In the genomic region with DNA sequence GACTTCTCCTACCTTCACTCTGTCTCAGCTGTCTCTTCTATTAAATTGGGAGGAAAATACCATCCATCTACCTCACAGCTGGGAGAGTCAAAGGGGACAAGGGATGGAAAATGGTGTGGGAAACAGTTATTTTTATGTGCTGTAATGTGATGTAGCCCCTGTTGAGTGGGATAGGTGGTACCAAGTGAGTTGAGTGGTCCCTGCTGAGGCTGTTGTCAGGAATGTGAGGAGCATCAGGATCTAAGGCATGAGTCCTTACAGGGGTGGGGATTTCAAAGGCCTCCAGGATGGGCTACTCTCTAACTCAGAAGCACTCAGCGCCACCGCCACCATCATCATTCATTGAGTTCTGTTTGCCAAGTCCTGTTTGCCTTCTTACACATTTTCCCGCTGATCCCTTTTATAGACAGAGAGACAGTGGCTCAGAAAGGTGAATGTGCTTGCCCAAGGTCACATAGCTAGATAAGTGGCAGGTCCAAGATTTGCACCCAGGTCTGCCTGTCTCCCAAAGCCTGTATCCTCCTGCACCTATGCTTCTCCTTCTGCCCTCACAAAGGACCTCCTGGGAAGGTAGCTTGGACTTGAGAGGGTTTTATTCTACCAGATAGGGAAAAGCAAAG, we compare ENCODE assay signal across 13 cellular contexts. TPM values are rescaled to one million over a fixed set of nuclear protein-coding genes. Genes with fewer than 3 reads are reported as not detected.
DNase-seq lines count a peak whose midpoint lies in the region; ATAC-seq and TF ChIP-seq lines count a peak whose summit lies in the region.
"Had no signal": no experiment of that assay in that cellular context is flagged by ENCODE, and none has a peak within 500 bp of the region (broad histone marks: within the 10 kb centered on the region; RNA-seq: fewer than 3 reads in every experiment).

No MANE protein-coding gene starts in this region.

- H3K9me2 ChIP-seq in PC-3 (replicated peaks; ENCODE audit: low read length) = no peaks in the 10 kb centered on the region

- peaks cover under 1% of the 10 kb centered on the region; the same call in 1 of the 2 replicates for H3K79me2 ChIP-seq in PC-3 (ENCODE audit: low read length)

- CTCF ChIA-PET in PC-3 (lab: Charles Lee) = no interaction called here

- BruUV-seq in PC-3 (replicated peaks; lab: Mats Ljungman, UMichigan) = no TSS peak

- no peak for TF ChIP-seq POLR2A in gastrocnemius medialis (IDR thresholded peaks at IDR 0.05)

- H3F3A ChIP-seq in PC-3 (ENCODE audit: low read length, unreplicated experiment) = no peaks in the 10 kb centered on the region

- no peaks in the 10 kb centered on the region for H3K27me3 ChIP-seq in BLaER1
- H3K27me3 ChIP-seq in SJCRH30 = no peaks in the 10 kb centered on the region
- no peaks in the 10 kb centered on the region for H3K27me3 ChIP-seq in layer of hippocampus (ENCODE audit: control insufficient read depth, insufficient read depth, low read length)
- no peaks in the 10 kb centered on the region for H3K27me3 ChIP-seq in gastrocnemius medialis
- no peaks in the 10 kb centered on the region for H3K27me3 ChIP-seq in PC-3 (ENCODE audit: low read length)

- POLR2A ChIA-PET in PC-3 (lab: Charles Lee; ENCODE audit: unreplicated experiment) = interaction anchor here (0.8 kb wide), 1 partner anchor 9 kb away, joined by 4 read pairs; no protein-coding TSS in a partner anchor

- intact Hi-C loops in gastrocnemius medialis (cut with DNase I; ENCODE audit: low total_unique reads) = loop anchor here (2.0 to 5.0 kb wide), 2 partner anchors 17 to 128 kb away; a partner anchor contains a TSS
- intact Hi-C loops in PC-3 (cut with micrococcal nuclease) = no loop called here

- H3K27ac ChIP-seq in BLaER1 (0 out of 2 replicates have a peak overlapping the region, but pooled peaks have one; percentile 19), SJCRH30 (peak overlapping the region; percentile 99), layer of hippocampus (ENCODE audit: low read depth, low read length) (peak overlapping the region; percentile 80), gastrocnemius medialis (peak overlapping the region; percentile 88 to 90 (median 89)), PC-3 (ENCODE audit: low read length) (no peak overlapping the region)
- H3K27ac ChIP-seq: PC-9 had no signal

- no peak for ATAC-seq in gastrocnemius medialis
- ATAC-seq in activated CD4-positive, CD25-positive, alpha-beta regulatory T cell treated with anti-CD3 and anti-CD28 coated beads, Interleukin-2, amount 50 U/mL, for 24 hours = no peak
- no peak for ATAC-seq in HG03378 (IDR thresholded peaks at IDR 0.05; ENCODE audit: unreplicated experiment)
- no peak for ATAC-seq in PC-3

- no peak for TF ChIP-seq CTCF in gastrocnemius medialis (IDR thresholded peaks at IDR 0.05 in 4 of 5, conservative IDR thresholded peaks at IDR 0.05 in 1 of 5)
- TF ChIP-seq CTCF in PC-3 (conservative IDR thresholded peaks at IDR 0.05; ENCODE audit: low read depth, low read length) = no peak

- H2AFZ ChIP-seq in PC-3 (ENCODE audit: low read length) = no peak overlapping the region
- H2AFZ ChIP-seq: PC-9 had no signal

- H4K20me1 ChIP-seq in BLaER1 (peaks cover 4% of the 10 kb centered on the region), PC-3 (ENCODE audit: low read length) (no peaks in the 10 kb centered on the region)

- DNase-seq in SJCRH30 = no peak
- DNase-seq in gastrocnemius medialis = no peak
- no peak for DNase-seq in cortex of kidney (lab: John Stamatoyannopoulos, UW)
- DNase-seq in PC-3 = no peak
- DNase-seq: activated T-cell treated with anti-CD3 and anti-CD28 coated beads, Interleukin-2, amount 50 U/mL, for 48 hours; CD8-positive, alpha-beta memory T cell; effector CD4-positive, alpha-beta T cell; NCI-H1694 treated with DMSO at 0.1 percent for 48 hours had no signal

- peaks cover 90% of the 10 kb centered on the region for H3K4me1 ChIP-seq in BLaER1
- H3K4me1 ChIP-seq in SJCRH30 = peaks cover 51% of the 10 kb centered on the region
- H3K4me1 ChIP-seq in gastrocnemius medialis = peaks cover 32 to 43% of the 10 kb centered on the region in 2 donors
- peaks cover 25% of the 10 kb centered on the region for H3K4me1 ChIP-seq in PC-3 (ENCODE audit: insufficient read depth, low read length)

- H3K9me3 ChIP-seq in BLaER1 (no peaks in the 10 kb centered on the region), SJCRH30 (replicated peaks) (no peaks in the 10 kb centered on the region), gastrocnemius medialis (no peaks in the 10 kb centered on the region), PC-3 (ENCODE audit: low read length) (no peaks in the 10 kb centered on the region)

- H3K36me3 ChIP-seq in BLaER1 (peaks cover 2% of the 10 kb centered on the region; the same call in 1 of the 2 replicates), SJCRH30 (peaks cover under 1% of the 10 kb centered on the region; the same call in 1 of the 2 replicates), gastrocnemius medialis (no peaks in the 10 kb centered on the region), PC-3 (ENCODE audit: low read depth, low read length) (no peaks in the 10 kb centered on the region)

- no peak overlapping the region for H3K4me3 ChIP-seq in BLaER1
- H3K4me3 ChIP-seq in SJCRH30 = no peak overlapping the region
- no peak overlapping the region for H3K4me3 ChIP-seq in gastrocnemius medialis
- no peak overlapping the region for H3K4me3 ChIP-seq in PC-3 (ENCODE audit: low read length)
- H3K4me3 ChIP-seq: PC-9 had no signal

- in situ Hi-C loops in gastrocnemius medialis (cut with MboI; ENCODE audit: low sequenced_read_pairs in 4 of 4) = no loop called here

- no peak overlapping the region for H3K9ac ChIP-seq in BLaER1
- H3K9ac ChIP-seq in PC-3 (ENCODE audit: low read length) = no peak overlapping the region

- H3K4me2 ChIP-seq in BLaER1 = peak overlapping the region; percentile 96; the same call in 1 of the 2 replicates
- no peak overlapping the region for H3K4me2 ChIP-seq in PC-3 (ENCODE audit: low read length)
- H3K4me2 ChIP-seq: PC-9 had no signal

RNA-seq across cellular contexts. Expression of a gene that starts 4.6 kb away (rescaled TPM):
- 332 and 336 TPM in 2 replicates for total RNA-seq in SJCRH30 (2014; rRNA removed; shearing (Covaris generic))
- total RNA-seq in gastrocnemius medialis = 100 to 1,000 TPM in 1 of 4 donors, 10 to 100 TPM in 3; 67.9 to 124 (median 83.0) TPM
- 77.7 and 92.5 TPM in 2 replicates for total RNA-seq in PC-3 (2014; rRNA removed)

RNA-seq across cellular contexts. Expression of a gene that starts 32.8 kb away (rescaled TPM):
- total RNA-seq in SJCRH30 (2014; rRNA removed; shearing (Covaris generic)) = 33.5 and 43.2 TPM in 2 replicates
- total RNA-seq in gastrocnemius medialis (under 1 TPM in 1 of 4 donors, not detected in 3; 0.40 TPM), PC-3 (2014; rRNA removed) (7.0 and 8.3 TPM in 2 replicates)
